In the genomic region with DNA sequence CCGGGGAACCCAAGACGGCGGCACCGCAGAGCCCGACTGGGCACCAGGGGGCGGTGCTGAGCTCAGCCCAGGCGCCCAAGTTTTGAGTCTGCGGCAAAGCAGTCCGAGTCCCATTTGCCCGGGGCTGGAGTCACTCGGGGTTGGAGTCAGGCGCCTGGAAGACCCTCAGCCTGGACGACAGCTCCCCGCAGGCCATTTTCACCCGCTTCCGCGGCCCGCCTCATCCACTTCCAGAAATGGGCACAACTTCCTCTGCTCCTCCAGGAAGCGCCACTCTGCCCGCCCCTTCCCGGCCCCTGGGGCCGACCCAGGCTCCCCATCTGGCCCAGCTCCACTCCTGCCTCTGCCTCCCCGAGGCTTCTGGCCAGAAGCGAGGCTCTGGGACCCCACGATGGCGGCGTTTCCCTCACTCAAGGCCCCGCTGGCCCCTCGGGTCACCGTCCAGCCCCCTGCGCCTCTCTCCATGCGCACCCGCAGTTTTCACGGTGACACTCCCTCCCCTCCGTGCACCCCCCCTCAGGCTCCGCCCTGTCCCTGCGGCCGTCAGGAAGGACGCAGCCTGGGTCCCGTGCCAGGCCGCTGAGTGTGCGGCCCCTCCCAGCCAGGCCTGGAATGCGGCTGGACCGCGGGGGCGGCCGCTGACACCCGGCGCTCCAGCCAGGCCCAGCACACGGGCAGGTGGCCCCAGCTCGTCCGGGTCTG, we compare ENCODE assay signal across 8 cellular contexts.
DNase-seq lines count a peak whose midpoint lies in the region; ATAC-seq, FAIRE-seq and TF ChIP-seq lines count a peak whose summit lies in the region.

No MANE protein-coding gene starts in this region.

- H3K36me3 ChIP-seq in rectal smooth muscle tissue (ENCODE audit: control insufficient read depth, insufficient read depth, low read length): no peaks in the 10 kb centered on the region

- H3K9me3 Mint-ChIP-seq in T-helper 2 cell treated with Interferon-gamma antibody and Interleukin-4, amounts not matched to agents 5 μg/mL and 100 μg/mL, for 36 hours: no peaks in the 10 kb centered on the region

- peak overlapping the region; percentile 86 for H3K4me3 Mint-ChIP-seq in T-helper 2 cell treated with Interferon-gamma antibody and Interleukin-4, amounts not matched to agents 5 μg/mL and 100 μg/mL, for 36 hours

- no peaks in the 10 kb centered on the region for H3K27me3 ChIP-seq in rectal smooth muscle tissue (ENCODE audit: control insufficient read depth, insufficient read depth, low read length)

- H3K27ac Mint-ChIP-seq in T-helper 2 cell treated with Interferon-gamma antibody and Interleukin-4, amounts not matched to agents 5 μg/mL and 100 μg/mL, for 36 hours: peak overlapping the region; percentile 91

- H3K27me3 Mint-ChIP-seq in T-helper 2 cell treated with Interferon-gamma antibody and Interleukin-4, amounts not matched to agents 5 μg/mL and 100 μg/mL, for 36 hours (ENCODE audit: low read depth): no peaks in the 10 kb centered on the region

- peak; percentile 41 for FAIRE-seq in H54 (lab: Jason Lieb, UNC)

- peak overlapping the region; percentile 58 for H3K4me3 ChIP-seq in astrocyte of the cerebellum (ENCODE audit: low read depth, low read length)
- H3K4me3 ChIP-seq in rectal smooth muscle tissue (ENCODE audit: low read length): peak overlapping the region; percentile 86

- H3K27ac ChIP-seq in rectal smooth muscle tissue (ENCODE audit: low read depth, low read length): peak overlapping the region; percentile 99

- peaks cover 24% of the 10 kb centered on the region for H3K4me1 ChIP-seq in rectal smooth muscle tissue (ENCODE audit: control insufficient read depth, insufficient read depth, low read length)

- peaks cover 29% of the 10 kb centered on the region for H3K4me1 Mint-ChIP-seq in T-helper 2 cell treated with Interferon-gamma antibody and Interleukin-4, amounts not matched to agents 5 μg/mL and 100 μg/mL, for 36 hours (ENCODE audit: low read depth)

- H3K36me3 Mint-ChIP-seq in T-helper 2 cell treated with Interferon-gamma antibody and Interleukin-4, amounts not matched to agents 5 μg/mL and 100 μg/mL, for 36 hours (ENCODE audit: low read depth): peaks cover 7% of the 10 kb centered on the region

- in situ Hi-C loops in astrocyte of the cerebellum (cut with HindIII; ENCODE audit: low sequenced_read_pairs): no loop called here

- no peak for ATAC-seq in HG02571 (IDR thresholded peaks at IDR 0.05; ENCODE audit: unreplicated experiment)

- TF ChIP-seq CTCF in astrocyte of the cerebellum (IDR thresholded peaks at IDR 0.05; ENCODE audit: low read depth, low read length, missing control alignments): peak; percentile 99

- DNase-seq in DMS53 (lab: John Stamatoyannopoulos, UW) (peak; percentile 97), H54 (ENCODE audit: insufficient read length, low spot score) (peak; percentile 96), NCI-H146 (lab: John Stamatoyannopoulos, UW) (peak; percentile 69), astrocyte of the cerebellum (ENCODE audit: low read depth) (peak; percentile 72), hepatic stellate cell (ENCODE audit: low spot score) (peak; percentile 97)
- DNase-seq in T-helper 2 cell treated with Interferon-gamma antibody and Interleukin-4, amounts not matched to agents 5 μg/mL and 100 μg/mL, for 36 hours (ENCODE audit: low spot score): peak; percentile 74

- H3K9ac ChIP-seq in rectal smooth muscle tissue (ENCODE audit: low read length): peak overlapping the region; percentile 94

- TF ChIP-seq POLR2A in H54 (IDR thresholded peaks at IDR 0.05; ENCODE audit: low read depth, low read length): peak; percentile 45
